Comparison of ENCODE assay signal across 9 cellular contexts in the genomic region with DNA sequence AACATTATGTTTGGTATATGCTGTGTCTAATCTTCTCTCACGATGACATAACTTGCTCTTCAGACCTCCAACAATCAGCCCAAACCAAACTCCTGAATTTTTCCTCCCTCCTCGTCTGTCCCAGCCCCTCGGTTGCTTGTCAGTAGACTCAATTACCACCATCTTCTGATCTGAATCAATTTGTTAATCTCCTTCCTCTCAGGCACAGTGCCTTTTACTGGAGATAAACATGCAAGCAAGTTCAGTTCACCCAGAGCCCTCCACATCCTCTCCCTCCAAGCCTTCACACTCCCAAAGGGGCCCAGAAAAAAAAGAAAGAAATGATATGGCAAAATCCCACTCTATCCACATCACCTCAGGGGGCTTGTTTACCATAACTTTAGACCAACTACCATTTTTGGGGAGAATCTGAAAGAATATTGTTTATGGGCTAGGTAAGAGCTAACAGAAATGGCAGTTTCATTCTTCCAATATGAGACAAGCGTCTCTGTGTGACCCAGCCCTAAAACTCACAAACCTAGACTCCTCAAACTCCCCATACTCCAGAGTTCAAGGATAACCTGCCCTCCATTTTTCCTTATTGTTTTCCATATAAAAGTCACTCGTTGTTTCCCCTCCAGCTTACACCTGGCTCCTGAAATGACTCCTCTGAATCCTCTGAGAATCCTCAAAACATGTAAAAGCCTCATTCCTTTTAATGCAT. TPM values are rescaled to one million over a fixed set of nuclear protein-coding genes. Genes with fewer than 3 reads are reported as not detected.
DNase-seq lines count a peak whose midpoint lies in the region; TF ChIP-seq lines count a peak whose summit lies in the region.
"Had no signal": no experiment of that assay in that cellular context is flagged by ENCODE, and none has a peak within 500 bp of the region (broad histone marks: within the 10 kb centered on the region; RNA-seq: fewer than 3 reads in every experiment).

No MANE protein-coding gene starts in this region.

- TF ChIP-seq CTCF in HFF-Myc (IDR thresholded peaks at IDR 0.05; ENCODE audit: low read depth, low read length, missing control alignments): no peak
- TF ChIP-seq CTCF in VCaP (conservative IDR thresholded peaks at IDR 0.05): no peak
- TF ChIP-seq CTCF in foreskin fibroblast (IDR thresholded peaks at IDR 0.05; ENCODE audit: low read depth, low read length): no peak
- TF ChIP-seq CTCF in lower leg skin (IDR thresholded peaks at IDR 0.05): no peak

- TF ChIP-seq POLR2A in lower leg skin (IDR thresholded peaks at IDR 0.05): no peak

- no peaks in the 10 kb centered on the region for H3K36me3 ChIP-seq in skeletal muscle tissue (ENCODE audit: control insufficient read depth in 3 of 3, insufficient read depth in 3 of 3, low read length in 3 of 3)

- H3K9ac ChIP-seq in skeletal muscle tissue (ENCODE audit: low read depth in 1 of 3, low read length in 3 of 3): peak overlapping the region; percentile 79 to 95 (median 89)

- DNase-seq in HFF-Myc (ENCODE audit: extremely low read depth, low read depth) (no peak), foreskin fibroblast (no peak), lower leg skin (ENCODE audit: low spot score in 2 of 2) (no peak), pons (ENCODE audit: low spot score) (no peak), GM19240 (ENCODE audit: insufficient read length, low spot score) (no peak), NCI-H510A (lab: John Stamatoyannopoulos, UW) (no peak)
- DNase-seq: H7 had no signal

- H3K27me3 ChIP-seq in skeletal muscle tissue (ENCODE audit: control insufficient read depth in 3 of 3, insufficient read depth in 3 of 3, low read length in 3 of 3): no peaks in the 10 kb centered on the region

- H3K4me3 ChIP-seq in HFF-Myc (replicated peaks; ENCODE audit: low read depth, low read length) (peak overlapping the region; percentile 65), foreskin fibroblast (ENCODE audit: low read depth in 1 of 2, low read length in 2 of 2) (peak overlapping the region; percentile 85 to 91), skeletal muscle tissue (ENCODE audit: low read length in 3 of 3) (peak overlapping the region; percentile 80 to 91 (median 85)), lower leg skin (ENCODE audit: low read depth, poor library complexity, severe bottlenecking) (no peak overlapping the region)

- H3K4me1 ChIP-seq in skeletal muscle tissue (ENCODE audit: control insufficient read depth in 3 of 3, insufficient read depth in 3 of 3, low read length in 3 of 3): peaks cover 57 to 60% (median 60%) of the 10 kb centered on the region in 3 donors

- no peaks in the 10 kb centered on the region for H3K9me3 ChIP-seq in skeletal muscle tissue (ENCODE audit: control insufficient read depth in 3 of 3, low read length in 3 of 3)

- H3K27ac ChIP-seq in VCaP (peak overlapping the region; percentile 82), skeletal muscle tissue (ENCODE audit: low read depth, low read length) (peak overlapping the region; percentile 96)

- 56% methylated on average over 5 of the region's 5 CpGs for WGBS in lower leg skin, 2 donors

- intact Hi-C loops in lower leg skin (cut with DNase I; ENCODE audit: low total_unique reads): no loop called here

RNA-seq across cellular contexts. Expression of gene TEX2, which starts 1.5 kb away (rescaled TPM):
- total RNA-seq in skeletal muscle tissue (20.4 TPM), lower leg skin (10 to 100 TPM; 29.9 to 59.2 (median 39.9) TPM)
